Comparison of ENCODE assay signal across 9 cellular contexts in the genomic region with DNA sequence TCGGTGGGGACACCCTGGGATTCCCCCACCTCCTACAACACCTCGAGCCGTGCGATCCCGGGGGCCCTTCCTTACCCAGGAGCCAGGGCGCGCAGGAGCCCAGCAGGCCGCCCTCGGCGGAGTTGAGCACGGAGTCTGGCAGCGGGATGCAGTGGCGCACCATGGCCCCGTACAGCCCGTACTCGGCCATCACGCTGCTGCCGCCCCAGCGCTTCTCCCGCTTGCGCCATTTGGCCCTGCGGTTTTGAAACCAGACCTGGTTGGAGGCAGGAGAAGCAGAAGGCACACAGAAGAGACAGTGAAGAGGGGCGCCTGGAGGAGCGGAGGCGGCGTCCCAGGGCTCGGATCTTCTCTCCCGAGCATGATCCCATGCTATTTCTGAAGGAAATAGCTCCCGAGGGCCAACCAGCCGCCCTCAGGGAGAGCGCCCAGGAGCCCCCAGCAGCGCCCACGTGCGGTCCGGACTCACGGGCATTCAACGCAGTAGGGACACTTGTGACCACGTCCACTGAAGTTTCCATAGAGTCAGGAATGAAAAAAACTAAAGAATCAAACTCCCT. TPM values are rescaled to one million over a fixed set of nuclear protein-coding genes. Genes with fewer than 3 reads are reported as not detected.
DNase-seq lines count a peak whose midpoint lies in the region; ATAC-seq and TF ChIP-seq lines count a peak whose summit lies in the region.
"Had no signal": no experiment of that assay in that cellular context is flagged by ENCODE, and none has a peak within 500 bp of the region (broad histone marks: within the 10 kb centered on the region; RNA-seq: fewer than 3 reads in every experiment).

No MANE protein-coding gene starts in this region.

- H3K4me3 Mint-ChIP-seq in activated naive CD4-positive, alpha-beta T cell treated with anti-CD3 and anti-CD28 coated beads for 36 hours = no peak overlapping the region
- H3K4me3 Mint-ChIP-seq: natural killer cell had no signal

- TF ChIP-seq CTCF in breast epithelium (IDR thresholded peaks at IDR 0.05) (no peak), liver (IDR thresholded peaks at IDR 0.05; ENCODE audit: low read depth, low read length, missing input control) (no peak)

- peaks cover 56% of the 10 kb centered on the region for H3K27me3 Mint-ChIP-seq in activated naive CD4-positive, alpha-beta T cell treated with anti-CD3 and anti-CD28 coated beads for 36 hours (ENCODE audit: low read depth)

- peak overlapping the region; percentile 2 to 61 (median 41) for H3K4me3 ChIP-seq in breast epithelium
- H3K4me3 ChIP-seq in liver (ENCODE audit: low read depth in 1 of 3, low read length in 3 of 3) = peak overlapping the region in 2 of 3 donors; percentile 23 to 42

- intact Hi-C loops in activated naive CD4-positive, alpha-beta T cell treated with anti-CD3 and anti-CD28 coated beads for 36 hours (cut with micrococcal nuclease) = no loop called here
- intact Hi-C loops in breast epithelium (cut with DNase I; ENCODE audit: low total_unique reads) = no loop called here

- peaks cover 2% of the 10 kb centered on the region for H3K36me3 Mint-ChIP-seq in activated naive CD4-positive, alpha-beta T cell treated with anti-CD3 and anti-CD28 coated beads for 36 hours (ENCODE audit: low read depth)
- H3K36me3 Mint-ChIP-seq: natural killer cell had no signal

- H3K9me3 Mint-ChIP-seq in activated naive CD4-positive, alpha-beta T cell treated with anti-CD3 and anti-CD28 coated beads for 36 hours = no peaks in the 10 kb centered on the region
- H3K9me3 Mint-ChIP-seq: natural killer cell had no signal

- H3K27me3 ChIP-seq in breast epithelium = peaks cover 0 to 36% of the 10 kb centered on the region in 2 donors
- peaks cover 0 to 13% (median 9%) of the 10 kb centered on the region in 4 donors for H3K27me3 ChIP-seq in liver (ENCODE audit: control insufficient read depth in 4 of 4, insufficient read depth in 4 of 4, low read length in 3 of 4)

- H3K9ac ChIP-seq in liver (ENCODE audit: low read depth in 1 of 2, low read length in 2 of 2) = no peak overlapping the region

- H3K36me3 ChIP-seq in breast epithelium (no peaks in the 10 kb centered on the region), liver (ENCODE audit: control insufficient read depth in 4 of 4, insufficient read depth in 3 of 4, low read depth in 1 of 4, low read length in 3 of 4) (no peaks in the 10 kb centered on the region)

- H3K4me1 Mint-ChIP-seq in activated naive CD4-positive, alpha-beta T cell treated with anti-CD3 and anti-CD28 coated beads for 36 hours (ENCODE audit: low read depth) = peaks cover 17% of the 10 kb centered on the region

- 7% methylated on average over 38 of the region's 38 CpGs for WGBS in liver

- TF ChIP-seq POLR2A in breast epithelium (IDR thresholded peaks at IDR 0.05) = no peak

- peak; percentile 23 for DNase-seq in activated naive CD4-positive, alpha-beta T cell treated with anti-CD3 and anti-CD28 coated beads for 36 hours
- DNase-seq in activated naive CD4-positive, alpha-beta T cell treated with Interleukin-2 at 50 U/mL for 16 hours = no peak
- no peak for DNase-seq in breast epithelium (ENCODE audit: low spot score in 2 of 2)
- no peak for DNase-seq in epidermal melanocyte (ENCODE audit: insufficient read length, low spot score)
- DNase-seq: natural killer cell had no signal

- H3K9me3 ChIP-seq in breast epithelium (no peaks in the 10 kb centered on the region), liver (ENCODE audit: control insufficient read depth in 4 of 4, low read length in 3 of 4) (peaks cover 0 to 2% (median 0%) of the 10 kb centered on the region in 4 donors)

- peak in 1 of 2 donors; percentile 26 for TF ChIP-seq RAD21 in liver (IDR thresholded peaks at IDR 0.05)

- H3K27ac ChIP-seq in breast epithelium = no peak overlapping the region
- no peak overlapping the region for H3K27ac ChIP-seq in liver (ENCODE audit: low read depth in 1 of 2, low read length in 2 of 2)

- CTCF ChIA-PET in activated naive CD4-positive, alpha-beta T cell treated with anti-CD3 and anti-CD28 coated beads for 36 hours (lab: Charles Lee) = interaction anchor here (1.1 to 1.8 kb wide), 3 partner anchors 12 to 105 kb away, joined by 3 to 10 read pairs (median 9); no protein-coding TSS in a partner anchor

- no peak overlapping the region for H3K27ac Mint-ChIP-seq in activated naive CD4-positive, alpha-beta T cell treated with anti-CD3 and anti-CD28 coated beads for 36 hours
- H3K27ac Mint-ChIP-seq: natural killer cell had no signal

- ATAC-seq in GM21515 (IDR thresholded peaks at IDR 0.05; ENCODE audit: unreplicated experiment) (no peak), GM19452 (IDR thresholded peaks at IDR 0.05; ENCODE audit: unreplicated experiment) (no peak), HG03135 (IDR thresholded peaks at IDR 0.05; ENCODE audit: unreplicated experiment) (no peak)

- H3K4me1 ChIP-seq in breast epithelium (no peaks in the 10 kb centered on the region), liver (ENCODE audit: control insufficient read depth in 4 of 4, insufficient read depth in 4 of 4, low read length in 3 of 4) (peaks cover 7 to 18% (median 13%) of the 10 kb centered on the region in 4 donors)

TF ChIP-seq in liver, 16 proteins besides CTCF, POLR2A, EP300 and RAD21:
- TF ChIP-seq SP1 (IDR thresholded peaks at IDR 0.05) (no peak), YY1 (IDR thresholded peaks at IDR 0.05) (peak; percentile 84), RXRA (IDR thresholded peaks at IDR 0.05) (peak in 1 of 2 donors; percentile 19), FOXA1 (IDR thresholded peaks at IDR 0.05) (no peak), FOXA2 (IDR thresholded peaks at IDR 0.05) (no peak), HNF4A (conservative IDR thresholded peaks at IDR 0.05) (peak in 1 of 2 donors; percentile 7), TAF1 (conservative IDR thresholded peaks at IDR 0.05) (no peak)
- TF ChIP-seq, protein P1, sequence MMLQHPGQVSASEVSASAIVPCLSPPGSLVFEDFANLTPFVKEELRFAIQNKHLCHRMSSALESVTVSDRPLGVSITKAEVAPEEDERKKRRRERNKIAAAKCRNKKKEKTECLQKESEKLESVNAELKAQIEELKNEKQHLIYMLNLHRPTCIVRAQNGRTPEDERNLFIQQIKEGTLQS (IDR thresholded peaks at IDR 0.05) = no peak
- TF ChIP-seq, protein P2, sequence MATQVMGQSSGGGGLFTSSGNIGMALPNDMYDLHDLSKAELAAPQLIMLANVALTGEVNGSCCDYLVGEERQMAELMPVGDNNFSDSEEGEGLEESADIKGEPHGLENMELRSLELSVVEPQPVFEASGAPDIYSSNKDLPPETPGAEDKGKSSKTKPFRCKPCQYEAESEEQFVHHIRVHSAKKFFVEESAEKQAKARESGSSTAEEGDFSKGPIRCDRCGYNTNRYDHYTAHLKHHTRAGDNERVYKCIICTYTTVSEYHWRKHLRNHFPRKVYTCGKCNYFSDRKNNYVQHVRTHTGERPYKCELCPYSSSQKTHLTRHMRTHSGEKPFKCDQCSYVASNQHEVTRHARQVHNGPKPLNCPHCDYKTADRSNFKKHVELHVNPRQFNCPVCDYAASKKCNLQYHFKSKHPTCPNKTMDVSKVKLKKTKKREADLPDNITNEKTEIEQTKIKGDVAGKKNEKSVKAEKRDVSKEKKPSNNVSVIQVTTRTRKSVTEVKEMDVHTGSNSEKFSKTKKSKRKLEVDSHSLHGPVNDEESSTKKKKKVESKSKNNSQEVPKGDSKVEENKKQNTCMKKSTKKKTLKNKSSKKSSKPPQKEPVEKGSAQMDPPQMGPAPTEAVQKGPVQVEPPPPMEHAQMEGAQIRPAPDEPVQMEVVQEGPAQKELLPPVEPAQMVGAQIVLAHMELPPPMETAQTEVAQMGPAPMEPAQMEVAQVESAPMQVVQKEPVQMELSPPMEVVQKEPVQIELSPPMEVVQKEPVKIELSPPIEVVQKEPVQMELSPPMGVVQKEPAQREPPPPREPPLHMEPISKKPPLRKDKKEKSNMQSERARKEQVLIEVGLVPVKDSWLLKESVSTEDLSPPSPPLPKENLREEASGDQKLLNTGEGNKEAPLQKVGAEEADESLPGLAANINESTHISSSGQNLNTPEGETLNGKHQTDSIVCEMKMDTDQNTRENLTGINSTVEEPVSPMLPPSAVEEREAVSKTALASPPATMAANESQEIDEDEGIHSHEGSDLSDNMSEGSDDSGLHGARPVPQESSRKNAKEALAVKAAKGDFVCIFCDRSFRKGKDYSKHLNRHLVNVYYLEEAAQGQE (IDR thresholded peaks at IDR 0.05) = peak; percentile 43

RNA-seq across cellular contexts. Expression of a gene that starts 4.3 kb away (rescaled TPM):
- total RNA-seq in activated naive CD4-positive, alpha-beta T cell treated with anti-CD3 and anti-CD28 coated beads for 36 hours = not detected
- total RNA-seq in breast epithelium (under 1 TPM in 1 of 3 donors, not detected in 2; 0.44 TPM), liver (under 1 TPM in 1 of 2 donors, not detected in 1; 0.08 TPM)
- under 1 TPM in 1 of 2 donors, not detected in 1; 0.03 TPM for polyA plus RNA-seq in liver
- total RNA-seq: natural killer cell had no signal

RNA-seq across cellular contexts. Expression of a gene that starts 19.8 kb away (rescaled TPM):
- total RNA-seq in activated naive CD4-positive, alpha-beta T cell treated with anti-CD3 and anti-CD28 coated beads for 36 hours = 10 to 100 TPM in 1 of 2 experiments, 1 to 10 TPM in 1; 9.4 to 10.1 TPM
- total RNA-seq in breast epithelium = 10 to 100 TPM; 17.6 to 38.2 (median 37.4) TPM
- total RNA-seq in liver = 10 to 100 TPM; 37.2 to 87.5 TPM
- 1 to 10 TPM; 5.3 to 7.1 TPM for polyA plus RNA-seq in liver
